In genomic region chr7:192035-192649, GRCh38 we compare ENCODE assay signal across 1 cellular context.
A peak's percentile ranks its signal among the peaks of the same experiment; 100 is the strongest.
TF ChIP-seq lines count a peak whose summit lies in the region.

FAM20C (plus strand) TSS chr7:192571; CDS start chr7:193200, 629 bp downstream.

TF ChIP-seq in HEK293, 187 proteins besides CTCF, POLR2A, EP300 and RAD21 (continued from another document):
- TF ChIP-seq ZNF692 (tag by site-specific recombination; IDR thresholded peaks at IDR 0.05) (peak; percentile 58), ZNF660 (tag by site-specific recombination; IDR thresholded peaks at IDR 0.05) (0 out of 2 replicates have a peak, but pooled peaks have one; percentile 65), ZNF239 (tag by site-specific recombination; IDR thresholded peaks at IDR 0.05) (no peak), PRDM4 (tag by site-specific recombination; IDR thresholded peaks at IDR 0.05) (no peak), ZNF76 (tag by site-specific recombination; IDR thresholded peaks at IDR 0.05; ENCODE audit: borderline replicate concordance, low read depth) (0 out of 2 replicates have a peak, but pooled peaks have one; percentile 16), ZNF558 (tag by site-specific recombination; IDR thresholded peaks at IDR 0.05) (no peak), ZNF596 (tag by site-specific recombination; IDR thresholded peaks at IDR 0.05) (no peak), GLI2 (tag by site-specific recombination; IDR thresholded peaks at IDR 0.05; ENCODE audit: borderline replicate concordance, low read depth) (no peak), KLF16 (tag by site-specific recombination; IDR thresholded peaks at IDR 0.05) (0 out of 2 replicates have a peak, but pooled peaks have one; percentile 21), ZNF223 (tag by site-specific recombination; IDR thresholded peaks at IDR 0.05) (no peak), ZNF449 (tag by site-specific recombination; IDR thresholded peaks at IDR 0.05) (no peak), GLIS2 (tag by site-specific recombination; IDR thresholded peaks at IDR 0.05) (peak; percentile 5; the same call in 1 of the 2 replicates), ATF2 (tag by site-specific recombination; IDR thresholded peaks at IDR 0.05; ENCODE audit: low read depth) (no peak), ZNF837 (tag by site-specific recombination; IDR thresholded peaks at IDR 0.05) (no peak), ZNF561 (tag by site-specific recombination; IDR thresholded peaks at IDR 0.05; ENCODE audit: borderline replicate concordance) (peak; percentile 76; the same call in 1 of the 2 replicates), ZNF426 (tag by site-specific recombination; IDR thresholded peaks at IDR 0.05) (no peak), ZNF433 (tag by site-specific recombination; IDR thresholded peaks at IDR 0.05; ENCODE audit: low read depth) (no peak), ZNF184 (tag by site-specific recombination; IDR thresholded peaks at IDR 0.05) (no peak), ZNF341 (tag by site-specific recombination; IDR thresholded peaks at IDR 0.05; ENCODE audit: low read depth) (peak; percentile 52), ZNF548 (tag by site-specific recombination; IDR thresholded peaks at IDR 0.05) (no peak), ZNF19 (tag by site-specific recombination; IDR thresholded peaks at IDR 0.05; ENCODE audit: low read depth) (no peak), KLF10 (tag by site-specific recombination; IDR thresholded peaks at IDR 0.05) (peak; percentile 28; the same call in 1 of the 2 replicates), PBX3 (CRISPR knock-in tag; IDR thresholded peaks at IDR 0.05) (peak; percentile 19; the same call in 1 of the 2 replicates), FEZF1 (tag by site-specific recombination; IDR thresholded peaks at IDR 0.05) (no peak), IKZF3 (tag by site-specific recombination; IDR thresholded peaks at IDR 0.05) (peak; percentile 34; the same call in 1 of the 2 replicates), ZNF48 (tag by site-specific recombination; IDR thresholded peaks at IDR 0.05) (no peak), ZNF211 (tag by site-specific recombination; IDR thresholded peaks at IDR 0.05; ENCODE audit: low read depth) (no peak), ZNF394 (tag by site-specific recombination; IDR thresholded peaks at IDR 0.05; ENCODE audit: borderline replicate concordance) (no peak), ZBTB20 (tag by site-specific recombination; IDR thresholded peaks at IDR 0.05) (peak; percentile 58), ZNF791 (tag by site-specific recombination; IDR thresholded peaks at IDR 0.05) (no peak), ZNF391 (tag by site-specific recombination; IDR thresholded peaks at IDR 0.05; ENCODE audit: borderline replicate concordance, low read depth) (0 out of 2 replicates have a peak, but pooled peaks have one; percentile 24), KLF1 (tag by site-specific recombination; IDR thresholded peaks at IDR 0.05) (peak; percentile 0; the same call in 1 of the 2 replicates), BCL11A (tag by site-specific recombination; IDR thresholded peaks at IDR 0.05; ENCODE audit: low read depth) (no peak), ZNF140 (tag by site-specific recombination; IDR thresholded peaks at IDR 0.05) (no peak), ZNF580 (tag by site-specific recombination; IDR thresholded peaks at IDR 0.05) (no peak), ZNF202 (tag by site-specific recombination; IDR thresholded peaks at IDR 0.05; ENCODE audit: borderline replicate concordance) (0 out of 2 replicates have a peak, but pooled peaks have one; percentile 11), SP3 (tag by site-specific recombination; IDR thresholded peaks at IDR 0.05) (peak; percentile 36; the same call in 1 of the 2 replicates), SP2 (tag by site-specific recombination; IDR thresholded peaks at IDR 0.05) (0 out of 2 replicates have a peak, but pooled peaks have one; percentile 18), ZSCAN30 (tag by site-specific recombination; IDR thresholded peaks at IDR 0.05) (0 out of 2 replicates have a peak, but pooled peaks have one; percentile 60), ZNF473 (tag by site-specific recombination; IDR thresholded peaks at IDR 0.05) (no peak), ZNF324 (tag by site-specific recombination; IDR thresholded peaks at IDR 0.05) (no peak)
- TF ChIP-seq, protein P1, sequence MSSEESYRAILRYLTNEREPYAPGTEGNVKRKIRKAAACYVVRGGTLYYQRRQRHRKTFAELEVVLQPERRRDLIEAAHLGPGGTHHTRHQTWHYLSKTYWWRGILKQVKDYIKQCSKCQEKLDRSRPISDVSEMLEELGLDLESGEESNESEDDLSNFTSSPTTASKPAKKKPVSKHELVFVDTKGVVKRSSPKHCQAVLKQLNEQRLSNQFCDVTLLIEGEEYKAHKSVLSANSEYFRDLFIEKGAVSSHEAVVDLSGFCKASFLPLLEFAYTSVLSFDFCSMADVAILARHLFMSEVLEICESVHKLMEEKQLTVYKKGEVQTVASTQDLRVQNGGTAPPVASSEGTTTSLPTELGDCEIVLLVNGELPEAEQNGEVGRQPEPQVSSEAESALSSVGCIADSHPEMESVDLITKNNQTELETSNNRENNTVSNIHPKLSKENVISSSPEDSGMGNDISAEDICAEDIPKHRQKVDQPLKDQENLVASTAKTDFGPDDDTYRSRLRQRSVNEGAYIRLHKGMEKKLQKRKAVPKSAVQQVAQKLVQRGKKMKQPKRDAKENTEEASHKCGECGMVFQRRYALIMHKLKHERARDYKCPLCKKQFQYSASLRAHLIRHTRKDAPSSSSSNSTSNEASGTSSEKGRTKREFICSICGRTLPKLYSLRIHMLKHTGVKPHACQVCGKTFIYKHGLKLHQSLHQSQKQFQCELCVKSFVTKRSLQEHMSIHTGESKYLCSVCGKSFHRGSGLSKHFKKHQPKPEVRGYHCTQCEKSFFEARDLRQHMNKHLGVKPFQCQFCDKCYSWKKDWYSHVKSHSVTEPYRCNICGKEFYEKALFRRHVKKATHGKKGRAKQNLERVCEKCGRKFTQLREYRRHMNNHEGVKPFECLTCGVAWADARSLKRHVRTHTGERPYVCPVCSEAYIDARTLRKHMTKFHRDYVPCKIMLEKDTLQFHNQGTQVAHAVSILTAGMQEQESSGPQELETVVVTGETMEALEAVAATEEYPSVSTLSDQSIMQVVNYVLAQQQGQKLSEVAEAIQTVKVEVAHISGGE (tag by site-specific recombination; conservative IDR thresholded peaks at IDR 0.05; ENCODE audit: low read depth), result 0 out of 2 replicates have a peak, but pooled peaks have one; percentile 10
- TF ChIP-seq, protein P2, sequence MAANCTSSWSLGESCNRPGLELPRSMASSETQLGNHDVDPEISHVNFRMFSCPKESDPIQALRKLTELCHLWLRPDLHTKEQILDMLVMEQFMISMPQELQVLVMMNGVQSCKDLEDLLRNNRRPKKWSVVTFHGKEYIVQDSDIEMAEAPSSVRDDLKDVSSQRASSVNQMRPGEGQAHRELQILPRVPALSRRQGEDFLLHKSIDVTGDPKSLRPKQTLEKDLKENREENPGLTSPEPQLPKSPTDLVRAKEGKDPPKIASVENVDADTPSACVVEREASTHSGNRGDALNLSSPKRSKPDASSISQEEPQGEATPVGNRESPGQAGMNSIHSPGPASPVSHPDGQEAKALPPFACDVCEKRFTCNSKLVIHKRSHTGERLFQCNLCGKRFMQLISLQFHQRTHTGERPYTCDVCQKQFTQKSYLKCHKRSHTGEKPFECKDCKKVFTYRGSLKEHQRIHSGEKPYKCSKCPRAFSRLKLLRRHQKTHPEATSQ (tag by site-specific recombination; IDR thresholded peaks at IDR 0.05), result 0 out of 2 replicates have a peak, but pooled peaks have one; percentile 51
- TF ChIP-seq, protein P3, sequence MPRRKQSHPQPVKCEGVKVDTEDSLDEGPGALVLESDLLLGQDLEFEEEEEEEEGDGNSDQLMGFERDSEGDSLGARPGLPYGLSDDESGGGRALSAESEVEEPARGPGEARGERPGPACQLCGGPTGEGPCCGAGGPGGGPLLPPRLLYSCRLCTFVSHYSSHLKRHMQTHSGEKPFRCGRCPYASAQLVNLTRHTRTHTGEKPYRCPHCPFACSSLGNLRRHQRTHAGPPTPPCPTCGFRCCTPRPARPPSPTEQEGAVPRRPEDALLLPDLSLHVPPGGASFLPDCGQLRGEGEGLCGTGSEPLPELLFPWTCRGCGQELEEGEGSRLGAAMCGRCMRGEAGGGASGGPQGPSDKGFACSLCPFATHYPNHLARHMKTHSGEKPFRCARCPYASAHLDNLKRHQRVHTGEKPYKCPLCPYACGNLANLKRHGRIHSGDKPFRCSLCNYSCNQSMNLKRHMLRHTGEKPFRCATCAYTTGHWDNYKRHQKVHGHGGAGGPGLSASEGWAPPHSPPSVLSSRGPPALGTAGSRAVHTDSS (tag by site-specific recombination; IDR thresholded peaks at IDR 0.05), result 0 out of 2 replicates have a peak, but pooled peaks have one; percentile 10
- TF ChIP-seq, protein P4, sequence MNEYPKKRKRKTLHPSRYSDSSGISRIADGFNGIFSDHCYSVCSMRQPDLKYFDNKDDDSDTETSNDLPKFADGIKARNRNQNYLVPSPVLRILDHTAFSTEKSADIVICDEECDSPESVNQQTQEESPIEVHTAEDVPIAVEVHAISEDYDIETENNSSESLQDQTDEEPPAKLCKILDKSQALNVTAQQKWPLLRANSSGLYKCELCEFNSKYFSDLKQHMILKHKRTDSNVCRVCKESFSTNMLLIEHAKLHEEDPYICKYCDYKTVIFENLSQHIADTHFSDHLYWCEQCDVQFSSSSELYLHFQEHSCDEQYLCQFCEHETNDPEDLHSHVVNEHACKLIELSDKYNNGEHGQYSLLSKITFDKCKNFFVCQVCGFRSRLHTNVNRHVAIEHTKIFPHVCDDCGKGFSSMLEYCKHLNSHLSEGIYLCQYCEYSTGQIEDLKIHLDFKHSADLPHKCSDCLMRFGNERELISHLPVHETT (tag by site-specific recombination; IDR thresholded peaks at IDR 0.05), result no peak
